In genomic region chr7:87152897-87153641, GRCh38 we compare ENCODE assay signal across 8 cellular contexts. TPM values are rescaled to one million over a fixed set of nuclear protein-coding genes. Genes with fewer than 3 reads are reported as not detected.
DNase-seq lines count a peak whose midpoint lies in the region; ATAC-seq and TF ChIP-seq lines count a peak whose summit lies in the region.

No MANE protein-coding gene starts in this region.

- CTCF ChIA-PET in activated CD4-positive, alpha-beta T cell treated with anti-CD3 and anti-CD28 coated beads, Interleukin-2, amount 10 ng/mL, durations not matched to agents 7 days and 5 days (lab: Charles Lee) = interaction anchor here (0.7 to 1.8 kb wide), 12 partner anchors 10 to 225 kb away, joined by 3 to 8 read pairs (median 4); partner anchors contain the start of gene TMEM243

- DNase-seq in ELR (ENCODE audit: low read depth) (peak; percentile 46), LNCaP clone FGC (ENCODE audit: low read depth) (no peak), ecto neural progenitor cell (ENCODE audit: low spot score) (peak; percentile 50), memory B cell (ENCODE audit: low spot score in 2 of 2) (peak in 1 of 2 donors; percentile 24)
- DNase-seq in activated CD4-positive, alpha-beta T cell treated with anti-CD3 and anti-CD28 coated beads, Interleukin-2, amount 10 ng/mL, durations not matched to agents 7 days and 5 days = peak; percentile 29
- DNase-seq in stimulated activated CD8-positive, alpha-beta memory T cell treated with anti-CD3 and anti-CD28 coated beads, Interleukin-15, amount 100 ng/mL, for 48 hours (ENCODE audit: low read depth in 2 of 2) = peak; percentile 8 to 20
- DNase-seq in effector CD8-positive, alpha-beta T cell (lab: John Stamatoyannopoulos, UW) = no peak

- ATAC-seq in GM21786 (IDR thresholded peaks at IDR 0.05; ENCODE audit: unreplicated experiment) (peak; percentile 7), memory B cell (ENCODE audit: low read depth) (peak; percentile 6)

- peaks cover 50% of the 10 kb centered on the region for H3K4me1 Mint-ChIP-seq in activated CD4-positive, alpha-beta T cell treated with anti-CD3 and anti-CD28 coated beads, Interleukin-2, amount 10 ng/mL, durations not matched to agents 7 days and 5 days
- H3K4me1 Mint-ChIP-seq in memory B cell = peaks cover 34% of the 10 kb centered on the region

- peak overlapping the region; percentile 95 for H3K27ac Mint-ChIP-seq in activated CD4-positive, alpha-beta T cell treated with anti-CD3 and anti-CD28 coated beads, Interleukin-2, amount 10 ng/mL, durations not matched to agents 7 days and 5 days
- peak overlapping the region; percentile 99 for H3K27ac Mint-ChIP-seq in memory B cell

- TF ChIP-seq CTCF in LNCaP clone FGC (IDR thresholded peaks at IDR 0.05; ENCODE audit: control insufficient read depth, extremely low read depth, insufficient read depth) = no peak

- peak overlapping the region; percentile 86 for H3K4me3 Mint-ChIP-seq in activated CD4-positive, alpha-beta T cell treated with anti-CD3 and anti-CD28 coated beads, Interleukin-2, amount 10 ng/mL, durations not matched to agents 7 days and 5 days
- H3K4me3 Mint-ChIP-seq in memory B cell = peak overlapping the region; percentile 96

- H3K9me3 Mint-ChIP-seq in activated CD4-positive, alpha-beta T cell treated with anti-CD3 and anti-CD28 coated beads, Interleukin-2, amount 10 ng/mL, durations not matched to agents 7 days and 5 days = no peaks in the 10 kb centered on the region
- no peaks in the 10 kb centered on the region for H3K9me3 Mint-ChIP-seq in memory B cell

- H3K27me3 Mint-ChIP-seq in activated CD4-positive, alpha-beta T cell treated with anti-CD3 and anti-CD28 coated beads, Interleukin-2, amount 10 ng/mL, durations not matched to agents 7 days and 5 days = no peaks in the 10 kb centered on the region
- no peaks in the 10 kb centered on the region for H3K27me3 Mint-ChIP-seq in memory B cell

- peak overlapping the region; percentile 78 for H3K4me3 ChIP-seq in LNCaP clone FGC (ENCODE audit: low read depth, low read length)

- peaks cover 22% of the 10 kb centered on the region for H3K36me3 Mint-ChIP-seq in activated CD4-positive, alpha-beta T cell treated with anti-CD3 and anti-CD28 coated beads, Interleukin-2, amount 10 ng/mL, durations not matched to agents 7 days and 5 days (ENCODE audit: low read depth)
- peaks cover 3% of the 10 kb centered on the region for H3K36me3 Mint-ChIP-seq in memory B cell

- POLR2A ChIA-PET in activated CD4-positive, alpha-beta T cell treated with anti-CD3 and anti-CD28 coated beads, Interleukin-2, amount 10 ng/mL, durations not matched to agents 7 days and 5 days (lab: Charles Lee) = interaction anchor here (0.6 to 2.1 kb wide), 3 partner anchors 64 to 530 kb away, joined by 3 to 12 read pairs (median 5); partner anchors contain the start of gene TMEM243

RNA-seq across cellular contexts. Expression of gene DMTF1, which starts 0.8 kb away (rescaled TPM):
- total RNA-seq in activated CD4-positive, alpha-beta T cell treated with anti-CD3 and anti-CD28 coated beads, Interleukin-2, amount 10 ng/mL, durations not matched to agents 7 days and 5 days = 100 to 1,000 TPM; 102 to 111 TPM

Comparison
In these comparisons a context has a peak if more than half of its experiments do, and no peak if none do; other contexts are left out.
1. DNase-seq: peak in ELR (single experiment), activated CD4-positive, alpha-beta T cell treated with anti-CD3 and anti-CD28 coated beads, Interleukin-2, amount 10 ng/mL, durations not matched to agents 7 days and 5 days (single experiment), ecto neural progenitor cell (single experiment) and stimulated activated CD8-positive, alpha-beta memory T cell treated with anti-CD3 and anti-CD28 coated beads, Interleukin-15, amount 100 ng/mL, for 48 hours (2 of 2); none in LNCaP clone FGC (single experiment) and effector CD8-positive, alpha-beta T cell (single experiment).